ENCODE assay signal across 22 cellular contexts in genomic region chr18:10045296-10045891, GRCh38.
A peak's percentile ranks its signal among the peaks of the same experiment; 100 is the strongest.
DNase-seq lines count a peak whose midpoint lies in the region; ATAC-seq and TF ChIP-seq lines count a peak whose summit lies in the region.
"Had no signal": no experiment of that assay in that cellular context is flagged by ENCODE, and none has a peak within 500 bp of the region (broad histone marks: within the 10 kb centered on the region; RNA-seq: fewer than 3 reads in every experiment).

No MANE protein-coding gene starts in this region.

- H3K36me3 ChIP-seq in adipocyte (ENCODE audit: control insufficient read depth, insufficient read depth, low read length, severe bottlenecking) (no peaks in the 10 kb centered on the region), esophagus (ENCODE audit: control insufficient read depth in 2 of 2, insufficient read depth in 2 of 2, low read length in 1 of 2) (no peaks in the 10 kb centered on the region), muscle layer of duodenum (ENCODE audit: control insufficient read depth in 1 of 2, insufficient read depth in 2 of 2, low read length in 2 of 2) (no peaks in the 10 kb centered on the region), thyroid gland (no peaks in the 10 kb centered on the region)
- H3K36me3 ChIP-seq: gastrocnemius medialis had no signal

- intact Hi-C loops in thyroid gland (cut with DNase I): no loop called here
- intact Hi-C loops in CD4-positive, alpha-beta T cell (cut with DNase I, micrococcal nuclease): no loop called here

- H3K9me3 ChIP-seq in adipocyte (ENCODE audit: control insufficient read depth, low read length): peaks cover 15% of the 10 kb centered on the region
- H3K9me3 ChIP-seq in esophagus (ENCODE audit: control insufficient read depth in 2 of 2, insufficient read depth in 1 of 2, low read depth in 1 of 2, low read length in 1 of 2): peaks cover 4% of the 10 kb centered on the region in 2 donors
- peaks cover 7 to 13% of the 10 kb centered on the region in 2 donors for H3K9me3 ChIP-seq in muscle layer of duodenum (ENCODE audit: control insufficient read depth in 1 of 2, low read length in 2 of 2)
- H3K9me3 ChIP-seq in thyroid gland: no peaks in the 10 kb centered on the region
- H3K9me3 ChIP-seq in CD4-positive, alpha-beta T cell (ENCODE audit: control insufficient read depth, low read length): peaks cover 23% of the 10 kb centered on the region

- no peaks in the 10 kb centered on the region for H3K36me3 Mint-ChIP-seq in CD4-positive, alpha-beta T cell (ENCODE audit: low read depth)

- H3K27me3 ChIP-seq in adipocyte (replicated peaks; ENCODE audit: control insufficient read depth, insufficient read depth, low read length) (no peaks in the 10 kb centered on the region), esophagus (ENCODE audit: control insufficient read depth in 1 of 2, insufficient read depth in 2 of 2, low read length in 2 of 2) (no peaks in the 10 kb centered on the region), muscle layer of duodenum (ENCODE audit: low read depth, low read length) (no peaks in the 10 kb centered on the region), thyroid gland (no peaks in the 10 kb centered on the region)
- no peaks in the 10 kb centered on the region for H3K27me3 ChIP-seq in CD4-positive, alpha-beta T cell (ENCODE audit: control insufficient read depth, insufficient read depth, low read length)

- 75 to 88% methylated on average over 23 of the region's 23 CpGs for WGBS in esophagus, 2 donors
- 95% methylated on average over 18 to 23 of the region's 23 CpGs for WGBS in thyroid gland, 2 donors

- H3K9ac ChIP-seq in adipocyte (ENCODE audit: low read length): peak overlapping the region; percentile 60

- CTCF ChIA-PET in CD4-positive, alpha-beta T cell (lab: Charles Lee): no interaction called here

- H3K4me3 ChIP-seq in adipocyte (ENCODE audit: low read length): no peak overlapping the region
- H3K4me3 ChIP-seq in esophagus (ENCODE audit: low read depth in 1 of 2, low read length in 2 of 2): no peak overlapping the region
- no peak overlapping the region for H3K4me3 ChIP-seq in muscle layer of duodenum (ENCODE audit: low read depth in 1 of 2, low read length in 2 of 2)
- H3K4me3 ChIP-seq in thyroid gland (replicated peaks in 1 of 3): no peak overlapping the region
- H3K4me3 ChIP-seq: gastrocnemius medialis had no signal

- H3K4me1 ChIP-seq in adipocyte (ENCODE audit: control insufficient read depth, insufficient read depth, low read length): peaks cover 57% of the 10 kb centered on the region
- H3K4me1 ChIP-seq in esophagus (ENCODE audit: control insufficient read depth in 2 of 2, insufficient read depth in 2 of 2, low read length in 1 of 2): peaks cover 0 to 8% of the 10 kb centered on the region in 2 donors
- peaks cover 0 to 6% of the 10 kb centered on the region in 2 donors for H3K4me1 ChIP-seq in muscle layer of duodenum (ENCODE audit: control insufficient read depth in 1 of 2, insufficient read depth in 2 of 2, low read length in 2 of 2)
- no peaks in the 10 kb centered on the region for H3K4me1 ChIP-seq in thyroid gland
- H3K4me1 ChIP-seq: gastrocnemius medialis had no signal

- ATAC-seq in CD4-positive, alpha-beta T cell (ENCODE audit: poor library complexity): no peak
- ATAC-seq in activated CD4-positive, CD25-positive, alpha-beta regulatory T cell treated with anti-CD3 and anti-CD28 coated beads, Interleukin-2, amount 50 U/mL, for 24 hours: no peak
- ATAC-seq: stimulated activated memory B cell treated with anti-CD40 and anti-IgM and Interleukin-4, amounts not matched to agents 10 μg/mL and 1 μg/mL and 100 μg/mL, for 72 hours had no signal

- no peak overlapping the region for H3K4me3 Mint-ChIP-seq in CD4-positive, alpha-beta T cell
- H3K4me3 Mint-ChIP-seq: H9; nephron; stimulated activated memory B cell treated with anti-CD40 and anti-IgM and Interleukin-4, amounts not matched to agents 10 μg/mL and 1 μg/mL and 100 μg/mL, for 72 hours had no signal

- no peak overlapping the region for H3K27ac Mint-ChIP-seq in CD4-positive, alpha-beta T cell
- H3K27ac Mint-ChIP-seq: nephron; stimulated activated memory B cell treated with anti-CD40 and anti-IgM and Interleukin-4, amounts not matched to agents 10 μg/mL and 1 μg/mL and 100 μg/mL, for 72 hours had no signal

- TF ChIP-seq CTCF in thyroid gland (IDR thresholded peaks at IDR 0.05): no peak
- no peak for TF ChIP-seq CTCF in CD4-positive, alpha-beta T cell (IDR thresholded peaks at IDR 0.05)

- TF ChIP-seq POLR2A in thyroid gland (IDR thresholded peaks at IDR 0.05): no peak

- no peak for DNase-seq in adipocyte (ENCODE audit: low read depth)
- peak; percentile 64 for DNase-seq in superior temporal gyrus (ENCODE audit: extremely low spot score)
- DNase-seq in thyroid gland: no peak
- no peak for DNase-seq in CD4-positive, alpha-beta T cell
- DNase-seq in activated T-cell treated with anti-CD3 and anti-CD28 coated beads, Interleukin-2, amount 50 U/mL, for 1 hour: no peak
- DNase-seq: activated CD4-positive, alpha-beta T cell treated with anti-CD3 and anti-CD28 coated beads for 48 hours; activated gamma-delta T cell; amniotic stem cell; cerebellar nuclear complex; gastrocnemius medialis; H9; mammary epithelial cell; NCI-H187 treated with DMSO at 0.1 percent for 48 hours; NCI-H446; stimulated activated CD4-positive, alpha-beta T cell treated with anti-CD3 and anti-CD28 coated beads, Interleukin-15, amount 100 ng/mL, for 24 hours; SW 1271 had no signal

- H3K27ac ChIP-seq in esophagus (ENCODE audit: low read depth in 2 of 2, low read length in 1 of 2) (peak overlapping the region; percentile 68 to 75), muscle layer of duodenum (ENCODE audit: low read length) (peak overlapping the region; percentile 19), thyroid gland (no peak overlapping the region)
- no peak overlapping the region for H3K27ac ChIP-seq in CD4-positive, alpha-beta T cell (ENCODE audit: low read depth, low read length)
- H3K27ac ChIP-seq: RWPE1 had no signal

- peaks cover 4% of the 10 kb centered on the region for H3K27me3 Mint-ChIP-seq in CD4-positive, alpha-beta T cell

- peaks cover 14% of the 10 kb centered on the region for H3K9me3 Mint-ChIP-seq in CD4-positive, alpha-beta T cell

- POLR2A ChIA-PET in CD4-positive, alpha-beta T cell (lab: Charles Lee): no interaction called here

- no peaks in the 10 kb centered on the region for H3K4me1 Mint-ChIP-seq in CD4-positive, alpha-beta T cell (ENCODE audit: low read depth)
- H3K4me1 Mint-ChIP-seq: stimulated activated memory B cell treated with anti-CD40 and anti-IgM and Interleukin-4, amounts not matched to agents 10 μg/mL and 1 μg/mL and 100 μg/mL, for 72 hours had no signal

Comparison
In these comparisons a context has a peak if more than half of its experiments do, and no peak if none do; other contexts are left out.
1. H3K27ac ChIP-seq: peak in esophagus (2 of 2) and muscle layer of duodenum (single experiment); none in thyroid gland (0 of 3) and CD4-positive, alpha-beta T cell (single experiment).